Comparison of ENCODE assay signal across 3 cellular contexts in the genomic region with DNA sequence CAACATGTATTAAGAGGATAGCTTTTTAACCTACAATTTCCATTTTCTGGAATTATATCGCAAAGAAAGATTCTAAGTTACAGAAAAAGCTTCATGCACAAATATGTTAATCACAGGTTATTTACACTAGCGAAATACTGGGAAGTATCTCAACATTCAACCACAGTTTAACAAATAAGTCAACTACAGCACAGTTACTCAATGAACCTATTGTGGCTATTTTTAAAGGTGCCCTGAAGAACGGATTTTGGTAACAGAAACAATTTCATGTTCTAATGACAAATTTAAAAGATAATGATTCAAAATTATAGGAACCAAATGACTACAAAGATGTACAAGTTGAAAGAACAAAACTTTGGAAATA.
A peak's percentile ranks its signal among the peaks of the same experiment; 100 is the strongest.
TF ChIP-seq lines count a peak whose summit lies in the region.

No MANE protein-coding gene starts in this region.

TF ChIP-seq in H1, 55 proteins besides CTCF, POLR2A, EP300 and RAD21:
- TF ChIP-seq, protein P1, sequence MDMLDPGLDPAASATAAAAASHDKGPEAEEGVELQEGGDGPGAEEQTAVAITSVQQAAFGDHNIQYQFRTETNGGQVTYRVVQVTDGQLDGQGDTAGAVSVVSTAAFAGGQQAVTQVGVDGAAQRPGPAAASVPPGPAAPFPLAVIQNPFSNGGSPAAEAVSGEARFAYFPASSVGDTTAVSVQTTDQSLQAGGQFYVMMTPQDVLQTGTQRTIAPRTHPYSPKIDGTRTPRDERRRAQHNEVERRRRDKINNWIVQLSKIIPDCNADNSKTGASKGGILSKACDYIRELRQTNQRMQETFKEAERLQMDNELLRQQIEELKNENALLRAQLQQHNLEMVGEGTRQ (IDR thresholded peaks at IDR 0.05; ENCODE audit: low read length): no peak
- TF ChIP-seq TAF7 (optimal IDR thresholded peaks at IDR 0.05; ENCODE audit: borderline replicate concordance, low read depth, low read length): no peak
- no peak for TF ChIP-seq TBP (IDR thresholded peaks at IDR 0.05; ENCODE audit: low read depth, low read length)
- TF ChIP-seq CBX8 (IDR thresholded peaks at IDR 0.05; ENCODE audit: borderline replicate concordance, low read depth, low read length): no peak
- no peak for TF ChIP-seq RFX5 (IDR thresholded peaks at IDR 0.05; ENCODE audit: borderline replicate concordance, low read depth, low read length)
- TF ChIP-seq TEAD4 (IDR thresholded peaks at IDR 0.05; ENCODE audit: low read depth, low read length): no peak
TF ChIP-seq in H1: peak in this region for 0.

TF ChIP-seq in liver, 16 proteins besides CTCF, POLR2A, EP300 and RAD21:
- TF ChIP-seq FOXA2 (IDR thresholded peaks at IDR 0.05) (peak; percentile 4), HNF4A (conservative IDR thresholded peaks at IDR 0.05) (no peak), HNF4G (IDR thresholded peaks at IDR 0.05) (no peak)
- TF ChIP-seq, protein P2, sequence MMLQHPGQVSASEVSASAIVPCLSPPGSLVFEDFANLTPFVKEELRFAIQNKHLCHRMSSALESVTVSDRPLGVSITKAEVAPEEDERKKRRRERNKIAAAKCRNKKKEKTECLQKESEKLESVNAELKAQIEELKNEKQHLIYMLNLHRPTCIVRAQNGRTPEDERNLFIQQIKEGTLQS (IDR thresholded peaks at IDR 0.05): no peak

TF ChIP-seq in SK-N-SH, 30 proteins besides CTCF, POLR2A, EP300 and RAD21:
- TF ChIP-seq RXRA (IDR thresholded peaks at IDR 0.05; ENCODE audit: borderline replicate concordance, low read depth): no peak
TF ChIP-seq in SK-N-SH: peak in this region for 0.
